In the genomic region with DNA sequence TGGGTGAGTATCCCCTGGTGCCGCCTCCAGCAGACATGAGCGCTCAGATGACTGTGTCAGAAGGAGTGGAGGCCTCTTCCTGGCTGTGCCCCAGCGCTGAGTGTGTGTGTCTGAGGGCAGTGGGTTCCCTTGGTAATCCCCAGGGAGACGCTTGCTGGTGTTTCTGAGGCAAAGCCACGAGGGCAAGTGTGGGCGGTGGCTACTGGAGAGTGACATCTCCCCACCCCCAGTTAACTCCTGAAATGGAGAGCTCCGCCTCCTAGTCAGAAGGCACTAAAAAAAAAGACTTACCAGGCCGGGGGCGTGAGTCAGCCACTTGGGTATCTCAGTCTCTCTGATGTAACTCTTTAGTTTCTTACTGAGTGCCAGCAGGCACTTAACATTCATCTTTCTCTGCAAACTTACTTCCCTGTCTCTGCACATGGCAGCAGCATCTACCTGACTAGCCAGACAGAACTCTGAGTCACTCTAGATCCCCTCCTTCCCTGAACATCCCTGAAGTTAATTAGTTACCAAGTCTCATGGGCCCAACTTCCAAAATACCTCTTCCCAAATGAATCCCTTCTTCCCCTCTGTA, we compare ENCODE assay signal across 8 cellular contexts. TPM values are rescaled to one million over a fixed set of nuclear protein-coding genes. Genes with fewer than 3 reads are reported as not detected.
DNase-seq lines count a peak whose midpoint lies in the region; ATAC-seq lines count a peak whose summit lies in the region.

No MANE protein-coding gene starts in this region.

- H3K36me3 Mint-ChIP-seq in immature natural killer cell: peaks cover 41 to 65% (median 49%) of the 10 kb centered on the region in 3 donors

- H3K4me3 Mint-ChIP-seq in immature natural killer cell: peak overlapping the region in 1 of 5 donors; percentile 35

- ATAC-seq in GM21447 (IDR thresholded peaks at IDR 0.05; ENCODE audit: unreplicated experiment): peak; percentile 90

- peaks cover 10 to 20% (median 11%) of the 10 kb centered on the region in 3 donors for H3K27me3 Mint-ChIP-seq in immature natural killer cell (ENCODE audit: low read depth in 3 of 3)

- peaks cover 38 to 46% of the 10 kb centered on the region in 2 donors for H3K4me1 Mint-ChIP-seq in immature natural killer cell

- DNase-seq in DMS79 (lab: John Stamatoyannopoulos, UW) (peak; percentile 37), HS-27A (ENCODE audit: low read depth) (peak; percentile 87), T-helper 1 cell (peak in 3 of 5 donors; percentile 36 to 91 (median 38)), anterior cingulate cortex (lab: John Stamatoyannopoulos, UW) (peak in 34 of 58 donors; percentile 8 to 76 (median 39)), immature natural killer cell (peak; percentile 37 to 58 (median 49)), NCI-H446 treated with DMSO at 0.1 percent for 48 hours (lab: John Stamatoyannopoulos, UW) (no peak)
- DNase-seq in stimulated activated CD4-positive, alpha-beta T cell treated with anti-CD3 and anti-CD28 coated beads, Interleukin-1b, Interleukin-23, amount 100 ng/mL, for 48 hours: peak; percentile 96

- no peaks in the 10 kb centered on the region for H3K9me3 Mint-ChIP-seq in immature natural killer cell

- peak overlapping the region; percentile 85 to 95 (median 92) for H3K27ac Mint-ChIP-seq in immature natural killer cell

RNA-seq across cellular contexts. Expression of a gene that starts 19.3 kb away (rescaled TPM):
- polyA plus RNA-seq in immature natural killer cell: not detected

RNA-seq across cellular contexts. Expression of a gene that starts 26.1 kb away (rescaled TPM):
- not detected for polyA plus RNA-seq in immature natural killer cell

RNA-seq across cellular contexts. Expression of a gene that starts 38.8 kb away (rescaled TPM):
- 10 to 100 TPM in 2 of 3 donors, 1 to 10 TPM in 1; 4.0 to 56.3 (median 13.8) TPM for polyA plus RNA-seq in immature natural killer cell
